In genomic region chr15:93223803-93224202, GRCh38 we compare ENCODE assay signal across 19 cellular contexts.
DNase-seq lines count a peak whose midpoint lies in the region; ATAC-seq, FAIRE-seq and TF ChIP-seq lines count a peak whose summit lies in the region.
"Had no signal": no experiment of that assay in that cellular context is flagged by ENCODE, and none has a peak within 500 bp of the region (broad histone marks: within the 10 kb centered on the region; RNA-seq: fewer than 3 reads in every experiment).

No MANE protein-coding gene starts in this region.

- TF ChIP-seq EP300 in GM12878 (IDR thresholded peaks at IDR 0.05; ENCODE audit: borderline replicate concordance in 1 of 2, control insufficient read depth in 1 of 2, low read depth in 2 of 2, low read length in 2 of 2): 0 out of 4 replicates have a peak, but pooled peaks of 1 of the 2 experiments have one; percentile 18

- in situ Hi-C loops in GM12878 (cut with MboI): no loop called here

- H3K4me3 ChIP-seq in GM12878: no peak overlapping the region

- H3K4me2 ChIP-seq in GM12878 (ENCODE audit: control insufficient read depth, insufficient read depth): no peak overlapping the region

- no peaks in the 10 kb centered on the region for H3K79me2 ChIP-seq in GM12878 (ENCODE audit: control insufficient read depth, insufficient read depth, low read length)

- peak; percentile 5 for DNase-seq in GM12878 (ENCODE audit: low read depth, low spot score)
- DNase-seq in NCI-H187 treated with DMSO at 0.1 percent for 48 hours (lab: John Stamatoyannopoulos, UW): no peak
- no peak for DNase-seq in RKO (ENCODE audit: low spot score)
- DNase-seq in activated T-helper 2 cell treated with anti-CD3 and anti-CD28 coated beads, Interferon-gamma antibody, Interleukin-2, Interleukin-4, amounts not matched to agents 10 μg/mL and 5 μg/mL and 100 μg/mL, durations not matched to agents 14 hours and 24 hours and 36 hours (ENCODE audit: low spot score): no peak
- DNase-seq: AML-193, H9, Kasumi-1, MM.1S, NCI-H1092 treated with DMSO at 0.1 percent for 48 hours, NCI-H2107, NCI-H2227 treated with DMSO at 0.1 percent for 48 hours, NCI-H524 had no signal

- FAIRE-seq in GM12878 (lab: Jason Lieb, UNC): no peak
- FAIRE-seq: HTR-8/SVneo had no signal

- H3K27me3 Mint-ChIP-seq in activated T-helper 2 cell treated with anti-CD3 and anti-CD28 coated beads, Interferon-gamma antibody, Interleukin-2, Interleukin-4, amounts not matched to agents 10 μg/mL and 5 μg/mL and 100 μg/mL, durations not matched to agents 14 hours and 24 hours and 36 hours (ENCODE audit: low read depth): peaks cover 31% of the 10 kb centered on the region

- peaks cover 5% of the 10 kb centered on the region for H3K4me1 Mint-ChIP-seq in activated T-helper 2 cell treated with anti-CD3 and anti-CD28 coated beads, Interferon-gamma antibody, Interleukin-2, Interleukin-4, amounts not matched to agents 10 μg/mL and 5 μg/mL and 100 μg/mL, durations not matched to agents 14 hours and 24 hours and 36 hours (ENCODE audit: low read depth)
- H3K4me1 Mint-ChIP-seq: IgD-negative memory B cell had no signal

- no peak overlapping the region for H3K4me3 Mint-ChIP-seq in activated T-helper 2 cell treated with anti-CD3 and anti-CD28 coated beads, Interferon-gamma antibody, Interleukin-2, Interleukin-4, amounts not matched to agents 10 μg/mL and 5 μg/mL and 100 μg/mL, durations not matched to agents 14 hours and 24 hours and 36 hours (ENCODE audit: low read depth)
- H3K4me3 Mint-ChIP-seq: CD14-positive monocyte, H9, IgD-negative memory B cell had no signal

- H3K9me3 Mint-ChIP-seq in activated T-helper 2 cell treated with anti-CD3 and anti-CD28 coated beads, Interferon-gamma antibody, Interleukin-2, Interleukin-4, amounts not matched to agents 10 μg/mL and 5 μg/mL and 100 μg/mL, durations not matched to agents 14 hours and 24 hours and 36 hours: no peaks in the 10 kb centered on the region

- no peaks in the 10 kb centered on the region for H3K9me3 ChIP-seq in GM12878 (replicated peaks; ENCODE audit: control insufficient read depth, insufficient read depth, low read length)

- 10% methylated on average over 7 of the region's 7 CpGs for WGBS in GM12878 (ENCODE audit: insufficient coverage, insufficient replicate concordance, low lambda C conversion rate, missing lambda C conversion rate)

- H3K27ac Mint-ChIP-seq in activated T-helper 2 cell treated with anti-CD3 and anti-CD28 coated beads, Interferon-gamma antibody, Interleukin-2, Interleukin-4, amounts not matched to agents 10 μg/mL and 5 μg/mL and 100 μg/mL, durations not matched to agents 14 hours and 24 hours and 36 hours: no peak overlapping the region
- H3K27ac Mint-ChIP-seq: CD14-positive monocyte, H9, IgD-negative memory B cell had no signal

- TF ChIP-seq CTCF in GM12878 (IDR thresholded peaks at IDR 0.05 in 2 of 3, conservative IDR thresholded peaks at IDR 0.05 in 1 of 3; ENCODE audit: control insufficient read depth in 2 of 3, extremely low read depth in 1 of 3, insufficient read depth in 1 of 3, low read depth in 3 of 3, low read length in 3 of 3): no peak

- no peak overlapping the region for H3K9ac ChIP-seq in GM12878 (ENCODE audit: control insufficient read depth, insufficient read depth, low read length)

- no peak overlapping the region for H3K27ac ChIP-seq in GM12878 (ENCODE audit: control insufficient read depth, insufficient read depth)
- H3K27ac ChIP-seq: HL-60 had no signal

- H3K36me3 Mint-ChIP-seq in activated T-helper 2 cell treated with anti-CD3 and anti-CD28 coated beads, Interferon-gamma antibody, Interleukin-2, Interleukin-4, amounts not matched to agents 10 μg/mL and 5 μg/mL and 100 μg/mL, durations not matched to agents 14 hours and 24 hours and 36 hours (ENCODE audit: low read depth): no peaks in the 10 kb centered on the region
- H3K36me3 Mint-ChIP-seq: CD14-positive monocyte, IgD-negative memory B cell had no signal

- POLR2A ChIA-PET in GM12878 (lab: Charles Lee): no interaction called here

- H3K4me1 ChIP-seq in GM12878 (ENCODE audit: control insufficient read depth, insufficient read depth, low read length): no peaks in the 10 kb centered on the region

- intact Hi-C loops in GM12878 (cut with micrococcal nuclease; ENCODE audit: unreplicated experiment): no loop called here
- intact Hi-C loops in activated T-helper 2 cell treated with anti-CD3 and anti-CD28 coated beads, Interferon-gamma antibody, Interleukin-2, Interleukin-4, amounts not matched to agents 10 μg/mL and 5 μg/mL and 100 μg/mL, durations not matched to agents 14 hours and 24 hours and 36 hours (cut with micrococcal nuclease): no loop called here

- H4K20me1 ChIP-seq in GM12878 (ENCODE audit: control insufficient read depth, insufficient read depth): no peaks in the 10 kb centered on the region

- TF ChIP-seq RAD21 in GM12878 (IDR thresholded peaks at IDR 0.05; ENCODE audit: insufficient read depth, low read depth, low read length): no peak

- RAD21 ChIA-PET in GM12878 (lab: Charles Lee; ENCODE audit: unreplicated experiment): no interaction called here

- H3K36me3 ChIP-seq in GM12878 (ENCODE audit: control insufficient read depth in 2 of 2, insufficient read depth in 2 of 2, low read length in 1 of 2): no peaks in the 10 kb centered on the region

- no peak overlapping the region for H2AFZ ChIP-seq in GM12878 (ENCODE audit: control insufficient read depth, low read depth, low read length)

- SMC1A ChIA-PET in GM12878 (lab: Charles Lee; ENCODE audit: uncharacterized antibody, unreplicated experiment): no interaction called here

- no peaks in the 10 kb centered on the region for H3K27me3 ChIP-seq in GM12878 (replicated peaks in 1 of 2; ENCODE audit: control insufficient read depth in 2 of 2, insufficient read depth in 2 of 2, low read length in 1 of 2)

- ATAC-seq in GM18520 (IDR thresholded peaks at IDR 0.05; ENCODE audit: unreplicated experiment) (peak; percentile 62), GM19351 (IDR thresholded peaks at IDR 0.05; ENCODE audit: unreplicated experiment) (peak; percentile 48), HG02870 (IDR thresholded peaks at IDR 0.05; ENCODE audit: unreplicated experiment) (peak; percentile 86), GM12878 (peak; percentile 67)

- no TSS peak for BruUV-seq in GM12878 (replicated peaks; lab: Mats Ljungman, UMichigan)

- no peak for TF ChIP-seq POLR2A in GM12878 (IDR thresholded peaks at IDR 0.05; ENCODE audit: low read depth, low read length)

- CTCF ChIA-PET in GM12878 (lab: Yijun Ruan, JAX): no interaction called here

TF ChIP-seq in GM12878, 131 proteins besides CTCF, POLR2A, EP300 and RAD21:
- TF ChIP-seq RUNX3 (IDR thresholded peaks at IDR 0.05; ENCODE audit: low read length) (peak; percentile 90), ETV6 (conservative IDR thresholded peaks at IDR 0.05 in 1 of 2, IDR thresholded peaks at IDR 0.05 in 1 of 2; ENCODE audit: borderline replicate concordance in 1 of 2, low read depth in 1 of 2) (no peak), TARDBP (IDR thresholded peaks at IDR 0.05; ENCODE audit: borderline replicate concordance) (no peak), IRF4 (IDR thresholded peaks at IDR 0.05; ENCODE audit: low read depth, low read length) (peak; percentile 52; the same call in 1 of the 2 replicates), NFIC (IDR thresholded peaks at IDR 0.05; ENCODE audit: low read depth, low read length) (peak; percentile 49), TCF7 (IDR thresholded peaks at IDR 0.05; ENCODE audit: borderline replicate concordance) (peak; percentile 92), JUNB (IDR thresholded peaks at IDR 0.05) (peak; percentile 74), BCL11A (IDR thresholded peaks at IDR 0.05; ENCODE audit: low read depth, low read length) (peak; percentile 32; the same call in 1 of the 2 replicates), ATF2 (IDR thresholded peaks at IDR 0.05; ENCODE audit: low read length) (peak; percentile 31; the same call in 1 of the 2 replicates)
